Comparison of ENCODE assay signal across 16 cellular contexts in genomic region chr18:29083545-29083944, GRCh38.
DNase-seq lines count a peak whose midpoint lies in the region; ATAC-seq and TF ChIP-seq lines count a peak whose summit lies in the region.
"Had no signal": no experiment of that assay in that cellular context is flagged by ENCODE, and none has a peak within 500 bp of the region (broad histone marks: within the 10 kb centered on the region; RNA-seq: fewer than 3 reads in every experiment).

No MANE protein-coding gene starts in this region.

- no peak overlapping the region for H3K4me2 ChIP-seq in PC-9

- H3K79me2 ChIP-seq in PC-9 (ENCODE audit: low read depth): no peaks in the 10 kb centered on the region

- H3K4me3 ChIP-seq in PC-9: no peak overlapping the region

- BruUV-seq in PC-9 (replicated peaks; lab: Mats Ljungman, UMichigan): no TSS peak

- H3K9me3 ChIP-seq in PC-9 (ENCODE audit: insufficient read depth, low read depth): no peaks in the 10 kb centered on the region

- H4K20me1 ChIP-seq in PC-9 (ENCODE audit: insufficient read depth): no peaks in the 10 kb centered on the region

- DNase-seq in M059J (ENCODE audit: low read depth) (peak; percentile 12), PC-9 (no peak), fibroblast of the conjunctiva (ENCODE audit: low read depth) (peak; percentile 18), sciatic nerve (ENCODE audit: low spot score) (no peak), H4 (ENCODE audit: low spot score) (no peak)
- no peak for DNase-seq in stimulated activated CD4-positive, alpha-beta T cell treated with anti-CD3 and anti-CD28 coated beads, Interleukin-12 subunit alpha, Interleukin-12 subunit beta, amount 100 ng/mL, for 4 hours
- DNase-seq: activated CD4-positive, CD25-positive, alpha-beta regulatory T cell; activated naive CD4-positive, alpha-beta T cell treated with anti-CD3 and anti-CD28 coated beads for 36 hours; caudate nucleus; CD8-positive, alpha-beta memory T cell; MM.1S; natural killer cell; NCI-H446; PC-3; stimulated activated CD4-positive, alpha-beta T cell treated with anti-CD3 and anti-CD28 coated beads, Interleukin-2, amount 100 ng/mL, for 48 hours had no signal

- TF ChIP-seq CTCF in PC-9 (conservative IDR thresholded peaks at IDR 0.05): no peak

- intact Hi-C loops in PC-9 (cut with micrococcal nuclease; ENCODE audit: unreplicated experiment): no loop called here
- intact Hi-C loops in sciatic nerve (cut with DNase I): no loop called here

- no peaks in the 10 kb centered on the region for H3F3A ChIP-seq in PC-9 (ENCODE audit: insufficient read depth, low read depth)

- no peaks in the 10 kb centered on the region for H3K4me1 ChIP-seq in PC-9 (replicated peaks; ENCODE audit: insufficient read depth)

- no peaks in the 10 kb centered on the region for H3K36me3 ChIP-seq in PC-9 (ENCODE audit: low read depth)

- H2AFZ ChIP-seq in PC-9: 0 out of 2 replicates have a peak overlapping the region, but pooled peaks have one; percentile 16

- H3K27me3 ChIP-seq in PC-9 (ENCODE audit: insufficient read depth, low read depth): no peaks in the 10 kb centered on the region

- POLR2A ChIA-PET in PC-9 (lab: Charles Lee; ENCODE audit: unreplicated experiment): no interaction called here

- CTCF ChIA-PET in PC-9 (lab: Charles Lee): no interaction called here

- no peaks in the 10 kb centered on the region for H3K9me2 ChIP-seq in PC-9 (ENCODE audit: insufficient read depth)

- no peak overlapping the region for H3K27ac ChIP-seq in PC-9

- peak; percentile 65 for ATAC-seq in sciatic nerve
- ATAC-seq in esophagus mucosa: no peak
- ATAC-seq: natural killer cell, PC-3 had no signal

Comparison
In these comparisons a context has a peak if more than half of its experiments do, and no peak if none do; other contexts are left out.
1. DNase-seq: peak in M059J (single experiment) and fibroblast of the conjunctiva (single experiment); none in PC-9 (0 of 2), sciatic nerve (single experiment), H4 (single experiment) and stimulated activated CD4-positive, alpha-beta T cell treated with anti-CD3 and anti-CD28 coated beads, Interleukin-12 subunit alpha, Interleukin-12 subunit beta, amount 100 ng/mL, for 4 hours (single experiment).